ENCODE assay signal across 21 cellular contexts in genomic region chr22:49949914-49950292, GRCh38. TPM values are rescaled to one million over a fixed set of nuclear protein-coding genes. Genes with fewer than 3 reads are reported as not detected.
DNase-seq lines count a peak whose midpoint lies in the region; ATAC-seq and TF ChIP-seq lines count a peak whose summit lies in the region.
"Had no signal": no experiment of that assay in that cellular context is flagged by ENCODE, and none has a peak within 500 bp of the region (broad histone marks: within the 10 kb centered on the region; RNA-seq: fewer than 3 reads in every experiment).

No MANE protein-coding gene starts in this region.

- H3K9me3 ChIP-seq in HCT116 (ENCODE audit: control insufficient read depth in 1 of 2, insufficient read depth in 1 of 2, low read depth in 1 of 2, low read length in 2 of 2): no peaks in the 10 kb centered on the region
- H3K9me3 ChIP-seq in mammary epithelial cell (replicated peaks; ENCODE audit: insufficient read depth, low read length): no peaks in the 10 kb centered on the region
- H3K9me3 ChIP-seq in stomach: no peaks in the 10 kb centered on the region
- H3K9me3 ChIP-seq: gastrocnemius medialis had no signal

- H3K9me3 Mint-ChIP-seq in mesothelial cell of epicardium: no peaks in the 10 kb centered on the region
- H3K9me3 Mint-ChIP-seq: neural progenitor cell had no signal

- dilution Hi-C loops in mammary epithelial cell (cut with HindIII; ENCODE audit: low sequenced_read_pairs): no loop called here

- no TSS peak for BruUV-seq in HCT116 (replicated peaks; lab: Mats Ljungman, UMichigan)
- BruUV-seq in mammary epithelial cell (replicated peaks; lab: Mats Ljungman, UMichigan): no TSS peak

- H3K9ac ChIP-seq in HCT116 (ENCODE audit: low read length): no peak overlapping the region; the same call in 1 of the 2 replicates
- H3K9ac ChIP-seq in mammary epithelial cell (ENCODE audit: insufficient read depth, low read length): peak overlapping the region; percentile 39
- H3K9ac ChIP-seq: GM23248, neural progenitor cell had no signal

- no peak for TF ChIP-seq RAD21 in HCT116 (IDR thresholded peaks at IDR 0.05; ENCODE audit: low read depth)

- 0 out of 2 replicates have a peak overlapping the region, but pooled peaks have one; percentile 48 for H3K4me2 ChIP-seq in HCT116 (ENCODE audit: low read length)
- no peak overlapping the region for H3K4me2 ChIP-seq in mammary epithelial cell (ENCODE audit: insufficient read depth, low read depth, low read length)
- H3K4me2 ChIP-seq: neural progenitor cell had no signal

- ATAC-seq in HCT116: no peak
- ATAC-seq: gastrocnemius medialis, K562 had no signal

- H3K36me3 ChIP-seq in HCT116 (ENCODE audit: control insufficient read depth in 1 of 2, insufficient read depth in 2 of 2, low read length in 2 of 2) (no peaks in the 10 kb centered on the region), mammary epithelial cell (ENCODE audit: insufficient read depth, low read length) (no peaks in the 10 kb centered on the region), stomach (no peaks in the 10 kb centered on the region)
- H3K36me3 ChIP-seq: cardiac muscle cell, gastrocnemius medialis, neural progenitor cell had no signal

- WGBS in mammary epithelial cell (ENCODE audit: low coverage, missing lambda C conversion rate): 95% methylated on average over 5 of the region's 11 CpGs
- 36 to 81% (median 60%) methylated on average over 3 to 11 of the region's 11 CpGs for WGBS in stomach, 5 donors

- POLR2A ChIA-PET in HCT116 (lab: Charles Lee): no interaction called here

- H3K27ac ChIP-seq in HCT116 (ENCODE audit: low read depth, low read length) (peak overlapping the region; percentile 62; the same call in 1 of the 2 replicates), mammary epithelial cell (ENCODE audit: insufficient read depth, low read depth, low read length) (peak overlapping the region; percentile 50), stomach (peak overlapping the region; percentile 94 to 98 (median 98))
- H3K27ac ChIP-seq: cardiac muscle cell, gastrocnemius medialis, GM23248, neural progenitor cell, SK-N-MC had no signal

- no peaks in the 10 kb centered on the region for H3K9me2 ChIP-seq in HCT116 (ENCODE audit: insufficient read depth)

- TF ChIP-seq POLR2A in HCT116 (IDR thresholded peaks at IDR 0.05; ENCODE audit: borderline replicate concordance, extremely low read depth, insufficient read depth, insufficient read length) (no peak), stomach (IDR thresholded peaks at IDR 0.05) (no peak)

- no peaks in the 10 kb centered on the region for H3K27me3 ChIP-seq in HCT116 (ENCODE audit: insufficient read depth, low read length)
- H3K27me3 ChIP-seq in mammary epithelial cell (ENCODE audit: insufficient read depth, low read length): no peaks in the 10 kb centered on the region
- no peaks in the 10 kb centered on the region for H3K27me3 ChIP-seq in stomach
- H3K27me3 ChIP-seq: cardiac muscle cell, gastrocnemius medialis, neural progenitor cell had no signal

- H4K20me1 ChIP-seq in HCT116 (ENCODE audit: insufficient read depth) (no peaks in the 10 kb centered on the region), mammary epithelial cell (ENCODE audit: insufficient read depth, low read length) (no peaks in the 10 kb centered on the region)

- no peak for TF ChIP-seq EP300 in stomach (IDR thresholded peaks at IDR 0.05)

- no peaks in the 10 kb centered on the region for H3K36me3 Mint-ChIP-seq in mesothelial cell of epicardium
- H3K36me3 Mint-ChIP-seq: CD4-positive, alpha-beta memory T cell; neural progenitor cell had no signal

- RAD21 ChIA-PET in HCT116 (lab: Charles Lee; ENCODE audit: low non-redundant PET in 1 of 2, low total read pairs in 2 of 2, uncharacterized antibody in 2 of 2, unreplicated experiment in 2 of 2): no interaction called here

- CTCF ChIA-PET in HCT116 (lab: Charles Lee): no interaction called here
- CTCF ChIA-PET in mammary epithelial cell (lab: Charles Lee; ENCODE audit: low non-redundant PET): no interaction called here

- intact Hi-C loops in HCT116 (cut with micrococcal nuclease) (no loop called here), mammary epithelial cell (cut with micrococcal nuclease) (no loop called here), stomach (cut with DNase I; ENCODE audit: low total_unique reads) (no loop called here)

- H3K4me1 Mint-ChIP-seq in mesothelial cell of epicardium: peaks cover 46% of the 10 kb centered on the region

- no peak overlapping the region for H2AFZ ChIP-seq in HCT116 (ENCODE audit: low read depth, low read length, poor library complexity, severe bottlenecking)
- H2AFZ ChIP-seq in mammary epithelial cell (ENCODE audit: low read depth, low read length): no peak overlapping the region
- H2AFZ ChIP-seq: GM23248, neural progenitor cell had no signal

- no peak for TF ChIP-seq CTCF in HCT116 (IDR thresholded peaks at IDR 0.05 in 2 of 3, conservative IDR thresholded peaks at IDR 0.05 in 1 of 3; ENCODE audit: borderline replicate concordance in 1 of 3, insufficient read depth in 1 of 3, low read depth in 2 of 3, low read length in 2 of 3)
- no peak for TF ChIP-seq CTCF in mammary epithelial cell (conservative IDR thresholded peaks at IDR 0.05 in 1 of 2, IDR thresholded peaks at IDR 0.05 in 1 of 2; ENCODE audit: extremely low read depth in 1 of 2, insufficient read depth in 1 of 2, low read depth in 1 of 2, low read length in 2 of 2)
- no peak for TF ChIP-seq CTCF in mesothelial cell of epicardium (IDR thresholded peaks at IDR 0.05; ENCODE audit: unreplicated experiment)
- no peak for TF ChIP-seq CTCF in stomach (IDR thresholded peaks at IDR 0.05)

- H3K4me3 Mint-ChIP-seq in mesothelial cell of epicardium: no peak overlapping the region
- H3K4me3 Mint-ChIP-seq: CD4-positive, alpha-beta memory T cell; neural progenitor cell; T-helper 2 cell treated with Interferon-gamma antibody and Interleukin-4, amounts not matched to agents 5 μg/mL and 100 μg/mL, for 36 hours had no signal

- H3K4me3 ChIP-seq in HCT116 (replicated peaks in 1 of 2; ENCODE audit: low read depth in 1 of 2, low read length in 2 of 2): no peak overlapping the region
- H3K4me3 ChIP-seq in mammary epithelial cell (replicated peaks in 1 of 3; ENCODE audit: insufficient read depth in 1 of 3, low read depth in 2 of 3, low read length in 3 of 3): no peak overlapping the region
- H3K4me3 ChIP-seq in stomach: no peak overlapping the region
- H3K4me3 ChIP-seq: cardiac muscle cell, gastrocnemius medialis, GM12878, GM23248, K562, neural progenitor cell, SK-N-MC had no signal

- peak overlapping the region; percentile 92 for H3K27ac Mint-ChIP-seq in mesothelial cell of epicardium
- H3K27ac Mint-ChIP-seq: T-helper 2 cell treated with Interferon-gamma antibody and Interleukin-4, amounts not matched to agents 5 μg/mL and 100 μg/mL, for 36 hours had no signal

- H3K4me1 ChIP-seq in HCT116 (ENCODE audit: control insufficient read depth in 1 of 2, insufficient read depth in 2 of 2, low read length in 2 of 2) (peaks cover 44 to 61% of the 10 kb centered on the region in 2 experiments), mammary epithelial cell (ENCODE audit: insufficient read depth, low read length) (peaks cover 83% of the 10 kb centered on the region), stomach (peaks cover 52 to 70% (median 58%) of the 10 kb centered on the region in 4 donors)

- DNase-seq in HCT116 (ENCODE audit: low read depth, low spot score) (no peak), mammary epithelial cell (no peak), mesothelial cell of epicardium (ENCODE audit: low spot score in 2 of 2, unreplicated experiment in 2 of 2) (no peak), stomach (no peak), DMS114 treated with DMSO at 0.1 percent for 48 hours (lab: John Stamatoyannopoulos, UW; ENCODE audit: unreplicated experiment) (no peak), epidermal melanocyte (ENCODE audit: insufficient read length, low spot score) (no peak), HuH-7 (ENCODE audit: low spot score) (no peak), C1 segment of cervical spinal cord (lab: John Stamatoyannopoulos, UW) (no peak)
- DNase-seq: activated gamma-delta T cell; CD4-positive, alpha-beta memory T cell; gastrocnemius medialis; GM23248; NCI-H1930; NCI-H345; stimulated activated CD4-positive, alpha-beta T cell treated with anti-CD3 and anti-CD28 coated beads, Interleukin-12 subunit alpha, Interleukin-12 subunit beta, amount 100 ng/mL, for 4 hours had no signal

- no peaks in the 10 kb centered on the region for H3K27me3 Mint-ChIP-seq in mesothelial cell of epicardium (ENCODE audit: low read depth)
- H3K27me3 Mint-ChIP-seq: CD4-positive, alpha-beta memory T cell had no signal

- in situ Hi-C loops in mammary epithelial cell (cut with MboI; ENCODE audit: low sequenced_read_pairs in 2 of 2): loop anchor here in 1 of 2 donors (25.0 kb wide), 1 partner anchor 262 kb away; the partner anchor contains the start of gene SELENOO

- H3K79me2 ChIP-seq in HCT116 (ENCODE audit: insufficient read depth, low read length) (no peaks in the 10 kb centered on the region), mammary epithelial cell (ENCODE audit: insufficient read depth, low read length) (no peaks in the 10 kb centered on the region)

TF ChIP-seq in HCT116, 20 proteins besides CTCF, POLR2A, EP300 and RAD21 (continues in another document):
- TF ChIP-seq MAX (IDR thresholded peaks at IDR 0.05) (no peak), ZNF274 (IDR thresholded peaks at IDR 0.05; ENCODE audit: low read depth, low read length) (no peak), CBX3 (IDR thresholded peaks at IDR 0.05; ENCODE audit: low read depth) (no peak)

RNA-seq across cellular contexts. Expression of gene PIM3, which starts 10.7 kb away (rescaled TPM):
- 116 TPM for total RNA-seq in HCT116 (2021; ENCODE audit: unreplicated experiment)
- polyA plus RNA-seq in HCT116 (2012): 84.5 and 97.2 TPM in 2 replicates
- total RNA-seq in mammary epithelial cell: 10 to 100 TPM; 26.6 to 68.7 TPM
- 11.1 TPM for polyA plus RNA-seq in mammary epithelial cell
- polyA minus RNA-seq in mammary epithelial cell: 6.3 TPM
- 57.5 to 62.5 TPM (median 59.8 TPM) in 3 replicates for total RNA-seq in mesothelial cell of epicardium
- 100 to 1,000 TPM in 3 of 5 donors, 10 to 100 TPM in 2; 51.9 to 802 (median 298) TPM for total RNA-seq in stomach
- polyA plus RNA-seq in stomach: 10 to 100 TPM; 75.6 to 87.6 (median 81.6) TPM

RNA-seq across cellular contexts. Expression of gene CRELD2, which starts 31.5 kb away (rescaled TPM):
- 45.8 TPM for total RNA-seq in HCT116 (2021; ENCODE audit: unreplicated experiment)
- 39.6 and 41.0 TPM in 2 replicates for polyA plus RNA-seq in HCT116 (2012)
- total RNA-seq in mammary epithelial cell: 10 to 100 TPM; 26.5 to 51.5 TPM
- polyA plus RNA-seq in mammary epithelial cell: 63.8 TPM
- 22.6 TPM for polyA minus RNA-seq in mammary epithelial cell
- total RNA-seq in mesothelial cell of epicardium: 41.4 to 42.2 TPM (median 41.9 TPM) in 3 replicates
- 10 to 100 TPM; 35.4 to 83.0 (median 81.1) TPM for total RNA-seq in stomach
- 10 to 100 TPM; 19.4 to 30.4 (median 29.0) TPM for polyA plus RNA-seq in stomach

RNA-seq across cellular contexts. Expression of gene ALG12, which starts 31.7 kb away (rescaled TPM):
- total RNA-seq in HCT116 (2021; ENCODE audit: unreplicated experiment) (16.6 TPM), mammary epithelial cell (10 to 100 TPM; 19.0 to 19.9 TPM), mesothelial cell of epicardium (26.4 to 30.9 TPM (median 26.8 TPM) in 3 replicates), stomach (10 to 100 TPM in 2 of 5 donors, 1 to 10 TPM in 3; 2.3 to 30.7 (median 9.4) TPM)
- 13.0 and 13.7 TPM in 2 replicates for polyA plus RNA-seq in HCT116 (2012)
- polyA plus RNA-seq in mammary epithelial cell (12.6 TPM), stomach (1 to 10 TPM; 3.8 to 9.2 (median 8.8) TPM)
- 3.8 TPM for polyA minus RNA-seq in mammary epithelial cell
